In genomic region chr2:234245945-234246344, GRCh38 we compare ENCODE assay signal across 14 cellular contexts.
A peak's percentile ranks its signal among the peaks of the same experiment; 100 is the strongest.
DNase-seq lines count a peak whose midpoint lies in the region; ATAC-seq, FAIRE-seq and TF ChIP-seq lines count a peak whose summit lies in the region.
"Had no signal": no experiment of that assay in that cellular context is flagged by ENCODE, and none has a peak within 500 bp of the region (broad histone marks: within the 10 kb centered on the region; RNA-seq: fewer than 3 reads in every experiment).

No MANE protein-coding gene starts in this region.

- ATAC-seq in Right ventricle myocardium inferior (no peak), GM21515 (IDR thresholded peaks at IDR 0.05; ENCODE audit: unreplicated experiment) (no peak)
- ATAC-seq: naive thymus-derived CD8-positive, alpha-beta T cell; stimulated activated naive CD8-positive, alpha-beta T cell treated with anti-CD3 and anti-CD28 coated beads, Interleukin-15, Interleukin-2, amounts not matched to agents 100 U/mL and 50 U/mL, for 24 hours had no signal

- no peak overlapping the region for H2AFZ ChIP-seq in smooth muscle cell (ENCODE audit: low read depth)

- H3K36me3 ChIP-seq in smooth muscle cell (ENCODE audit: low read depth): no peaks in the 10 kb centered on the region

- peak overlapping the region; percentile 49 for H3K27ac ChIP-seq in smooth muscle cell (ENCODE audit: low read depth)

- no peak overlapping the region for H3K9ac ChIP-seq in smooth muscle cell (ENCODE audit: low read depth)

- DNase-seq in H54 (ENCODE audit: insufficient read length, low spot score) (peak; percentile 82), SW 1271 (lab: John Stamatoyannopoulos, UW) (peak; percentile 85 to 90), fibroblast of villous mesenchyme (ENCODE audit: low read depth) (peak; percentile 42), smooth muscle cell (lab: John Stamatoyannopoulos, UW; ENCODE audit: unreplicated experiment) (no peak), Right ventricle myocardium inferior (ENCODE audit: missing footprints) (no peak), NCI-H1436 (lab: John Stamatoyannopoulos, UW) (no peak), KBM-7 (no peak)
- DNase-seq: activated CD4-positive, CD25-positive, alpha-beta regulatory T cell treated with anti-CD3 and anti-CD28 coated beads, Interleukin-2, amount 50 U/mL, for 72 hours; activated gamma-delta T cell; naive thymus-derived CD8-positive, alpha-beta T cell; NCI-H187; stimulated activated naive CD8-positive, alpha-beta T cell treated with anti-CD3 and anti-CD28 coated beads, Interleukin-15, Interleukin-2, amounts not matched to agents 100 U/mL and 50 U/mL, for 24 hours had no signal

- H3K27me3 ChIP-seq in smooth muscle cell (ENCODE audit: low read depth): no peaks in the 10 kb centered on the region

- in situ Hi-C loops in KBM-7 (cut with MboI; ENCODE audit: low pct_unique_long_range_greater_than_20kb, low sequenced_read_pairs): no loop called here

- no peaks in the 10 kb centered on the region for H4K20me1 ChIP-seq in smooth muscle cell (ENCODE audit: low read depth)

- no peak overlapping the region for H3K4me3 ChIP-seq in fibroblast of villous mesenchyme (ENCODE audit: low read depth, low read length)
- no peak overlapping the region for H3K4me3 ChIP-seq in smooth muscle cell

- FAIRE-seq in H54 (lab: Jason Lieb, UNC): peak; percentile 53
- FAIRE-seq: H1 had no signal

- TF ChIP-seq CTCF in fibroblast of villous mesenchyme (IDR thresholded peaks at IDR 0.05; ENCODE audit: insufficient read depth, low read depth, low read length) (no peak), smooth muscle cell (IDR thresholded peaks at IDR 0.05; ENCODE audit: borderline replicate concordance, insufficient read depth, poor library complexity, severe bottlenecking) (no peak)

- H3K79me2 ChIP-seq in smooth muscle cell (ENCODE audit: low read depth): no peaks in the 10 kb centered on the region

- peaks cover 3% of the 10 kb centered on the region for H3F3A ChIP-seq in smooth muscle cell (ENCODE audit: low read depth)

- no peaks in the 10 kb centered on the region for H3K9me3 ChIP-seq in smooth muscle cell (replicated peaks; ENCODE audit: low read depth)

- intact Hi-C loops in Right ventricle myocardium inferior (cut with DNase I): no loop called here

- 42% methylated on average over 5 of the region's 5 CpGs for WGBS in smooth muscle cell (ENCODE audit: low lambda C conversion rate)

- peak overlapping the region; percentile 55 for H3K4me2 ChIP-seq in smooth muscle cell

- peaks cover 31% of the 10 kb centered on the region for H3K4me1 ChIP-seq in smooth muscle cell (ENCODE audit: low read depth)

- TF ChIP-seq POLR2A in H54 (IDR thresholded peaks at IDR 0.05; ENCODE audit: low read depth, low read length): no peak

Comparison
In these comparisons a context has a peak if more than half of its experiments do, and no peak if none do; other contexts are left out.
1. DNase-seq: peak in H54 (single experiment), SW 1271 (2 of 2) and fibroblast of villous mesenchyme (single experiment); none in smooth muscle cell (single experiment), Right ventricle myocardium inferior (single experiment), NCI-H1436 (single experiment) and KBM-7 (single experiment).